ENCODE assay signal across 23 cellular contexts in genomic region chr16:57572978-57573733, GRCh38. TPM values are rescaled to one million over a fixed set of nuclear protein-coding genes. Genes with fewer than 3 reads are reported as not detected.
DNase-seq lines count a peak whose midpoint lies in the region; ATAC-seq, FAIRE-seq and TF ChIP-seq lines count a peak whose summit lies in the region.
"Had no signal": no experiment of that assay in that cellular context is flagged by ENCODE, and none has a peak within 500 bp of the region (broad histone marks: within the 10 kb centered on the region; RNA-seq: fewer than 3 reads in every experiment).

No MANE protein-coding gene starts in this region.

- intact Hi-C loops in activated CD4-positive, alpha-beta T cell treated with anti-CD3 and anti-CD28 coated beads, Interleukin-2, amount 10 ng/mL, durations not matched to agents 24 days and 14 days (cut with micrococcal nuclease) = loop anchor here (2.0 to 10.0 kb wide), 2 partner anchors 34 to 232 kb away; partner anchors contain the start of gene KIFC3
- intact Hi-C loops in activated T-helper 1 cell treated with anti-CD3 and anti-CD28 coated beads, Interleukin-12 subunit alpha, Interleukin-12 subunit beta, Interleukin-2, Interleukin-4 antibody, amounts not matched to agents 30 ng/mL and 10 ng/mL and 1 ng/mL, durations not matched to agents 14 hours and 24 hours and 36 hours (cut with micrococcal nuclease) = loop anchor here (10.0 kb wide), 1 partner anchor 292 kb away; no protein-coding TSS in a partner anchor

- no peak for ATAC-seq in HG03469 (IDR thresholded peaks at IDR 0.05; ENCODE audit: unreplicated experiment)

- no peak for TF ChIP-seq CTCF in neural crest cell (conservative IDR thresholded peaks at IDR 0.05)

- FAIRE-seq in GM12891 (lab: Jason Lieb, UNC) = peak; percentile 56
- FAIRE-seq: frontal cortex had no signal

- peaks cover 21% of the 10 kb centered on the region for H3K36me3 Mint-ChIP-seq in activated CD4-positive, alpha-beta T cell treated with anti-CD3 and anti-CD28 coated beads, Interleukin-2, amount 10 ng/mL, durations not matched to agents 24 days and 14 days (ENCODE audit: low read depth)
- H3K36me3 Mint-ChIP-seq in activated T-helper 1 cell treated with anti-CD3 and anti-CD28 coated beads, Interleukin-12 subunit alpha, Interleukin-12 subunit beta, Interleukin-2, Interleukin-4 antibody, amounts not matched to agents 30 ng/mL and 10 ng/mL and 1 ng/mL, durations not matched to agents 14 hours and 24 hours and 36 hours (ENCODE audit: low read depth) = peaks cover 16% of the 10 kb centered on the region
- peaks cover 2% of the 10 kb centered on the region for H3K36me3 Mint-ChIP-seq in neural crest cell (ENCODE audit: low read depth)

- DNase-seq in activated CD4-positive, alpha-beta T cell treated with anti-CD3 and anti-CD28 coated beads, Interleukin-2, amount 10 ng/mL, durations not matched to agents 24 days and 14 days = no peak
- no peak for DNase-seq in activated CD4-positive, alpha-beta T cell treated with anti-CD3 and anti-CD28 coated beads for 1 hour
- no peak for DNase-seq in GM12891 (ENCODE audit: insufficient read length, low spot score)
- DNase-seq in activated T-helper 1 cell treated with anti-CD3 and anti-CD28 coated beads, Interleukin-12 subunit alpha, Interleukin-12 subunit beta, Interleukin-2, Interleukin-4 antibody, amounts not matched to agents 30 ng/mL and 10 ng/mL and 1 ng/mL, durations not matched to agents 14 hours and 24 hours and 36 hours (ENCODE audit: low spot score) = no peak
- DNase-seq in neural crest cell (ENCODE audit: low read depth, low spot score) = no peak
- DNase-seq in NCI-H82 treated with DMSO at 0.1 percent for 48 hours (lab: John Stamatoyannopoulos, UW; ENCODE audit: unreplicated experiment) = no peak
- DNase-seq in A172 (ENCODE audit: low spot score) = no peak
- DNase-seq: activated B cell treated with CpG ODN at 0.5 μM for 24 hours; activated effector memory CD4-positive, alpha-beta T cell treated with Interleukin-2 at 50 U/mL for 16 hours; caudate nucleus; DMS153; esophagus squamous epithelium; mesenchymal stem cell; NCI-H1092; NCI-H1694 treated with DMSO at 0.1 percent for 48 hours; NCI-H2171 treated with DMSO at 0.1 percent for 48 hours; NCI-H524; SJCRH30; stimulated activated CD8-positive, alpha-beta memory T cell treated with anti-CD3 and anti-CD28 coated beads, Interleukin-4, amount 100 ng/mL, for 48 hours had no signal

- H3K4me1 Mint-ChIP-seq in activated CD4-positive, alpha-beta T cell treated with anti-CD3 and anti-CD28 coated beads, Interleukin-2, amount 10 ng/mL, durations not matched to agents 24 days and 14 days = peaks cover 32% of the 10 kb centered on the region
- H3K4me1 Mint-ChIP-seq in activated T-helper 1 cell treated with anti-CD3 and anti-CD28 coated beads, Interleukin-12 subunit alpha, Interleukin-12 subunit beta, Interleukin-2, Interleukin-4 antibody, amounts not matched to agents 30 ng/mL and 10 ng/mL and 1 ng/mL, durations not matched to agents 14 hours and 24 hours and 36 hours (ENCODE audit: low read depth) = peaks cover 22% of the 10 kb centered on the region
- H3K4me1 Mint-ChIP-seq in neural crest cell = peaks cover 8% of the 10 kb centered on the region

- H3K27ac Mint-ChIP-seq in activated CD4-positive, alpha-beta T cell treated with anti-CD3 and anti-CD28 coated beads, Interleukin-2, amount 10 ng/mL, durations not matched to agents 24 days and 14 days = peak overlapping the region; percentile 77
- H3K27ac Mint-ChIP-seq in activated T-helper 1 cell treated with anti-CD3 and anti-CD28 coated beads, Interleukin-12 subunit alpha, Interleukin-12 subunit beta, Interleukin-2, Interleukin-4 antibody, amounts not matched to agents 30 ng/mL and 10 ng/mL and 1 ng/mL, durations not matched to agents 14 hours and 24 hours and 36 hours = peak overlapping the region; percentile 40
- H3K27ac Mint-ChIP-seq in neural crest cell (ENCODE audit: unreplicated experiment) = peak overlapping the region; percentile 86
- H3K27ac Mint-ChIP-seq: activated B cell treated with CpG ODN at 0.5 μM for 24 hours had no signal

- no peaks in the 10 kb centered on the region for H3K27me3 Mint-ChIP-seq in activated CD4-positive, alpha-beta T cell treated with anti-CD3 and anti-CD28 coated beads, Interleukin-2, amount 10 ng/mL, durations not matched to agents 24 days and 14 days
- no peaks in the 10 kb centered on the region for H3K27me3 Mint-ChIP-seq in activated T-helper 1 cell treated with anti-CD3 and anti-CD28 coated beads, Interleukin-12 subunit alpha, Interleukin-12 subunit beta, Interleukin-2, Interleukin-4 antibody, amounts not matched to agents 30 ng/mL and 10 ng/mL and 1 ng/mL, durations not matched to agents 14 hours and 24 hours and 36 hours (ENCODE audit: insufficient read depth)
- H3K27me3 Mint-ChIP-seq in neural crest cell (ENCODE audit: low read depth) = no peaks in the 10 kb centered on the region
- H3K27me3 Mint-ChIP-seq: activated B cell treated with CpG ODN at 0.5 μM for 24 hours, IgD-negative memory B cell had no signal

- no peak overlapping the region for H3K4me3 Mint-ChIP-seq in activated CD4-positive, alpha-beta T cell treated with anti-CD3 and anti-CD28 coated beads, Interleukin-2, amount 10 ng/mL, durations not matched to agents 24 days and 14 days
- H3K4me3 Mint-ChIP-seq in activated T-helper 1 cell treated with anti-CD3 and anti-CD28 coated beads, Interleukin-12 subunit alpha, Interleukin-12 subunit beta, Interleukin-2, Interleukin-4 antibody, amounts not matched to agents 30 ng/mL and 10 ng/mL and 1 ng/mL, durations not matched to agents 14 hours and 24 hours and 36 hours = no peak overlapping the region
- no peak overlapping the region for H3K4me3 Mint-ChIP-seq in neural crest cell
- H3K4me3 Mint-ChIP-seq: activated B cell treated with CpG ODN at 0.5 μM for 24 hours, IgD-negative memory B cell had no signal

- TF ChIP-seq POLR2A in GM12891 (IDR thresholded peaks at IDR 0.05; ENCODE audit: low read depth, low read length) = no peak

- H3K9me3 Mint-ChIP-seq in activated CD4-positive, alpha-beta T cell treated with anti-CD3 and anti-CD28 coated beads, Interleukin-2, amount 10 ng/mL, durations not matched to agents 24 days and 14 days = peaks cover 22% of the 10 kb centered on the region
- H3K9me3 Mint-ChIP-seq in activated T-helper 1 cell treated with anti-CD3 and anti-CD28 coated beads, Interleukin-12 subunit alpha, Interleukin-12 subunit beta, Interleukin-2, Interleukin-4 antibody, amounts not matched to agents 30 ng/mL and 10 ng/mL and 1 ng/mL, durations not matched to agents 14 hours and 24 hours and 36 hours = peaks cover 9% of the 10 kb centered on the region
- H3K9me3 Mint-ChIP-seq in neural crest cell = peaks cover 9% of the 10 kb centered on the region
- H3K9me3 Mint-ChIP-seq: activated B cell treated with CpG ODN at 0.5 μM for 24 hours, IgD-negative memory B cell had no signal

TF ChIP-seq in GM12891, 5 proteins besides CTCF, POLR2A, EP300 and RAD21:
- TF ChIP-seq POU2F2 (IDR thresholded peaks at IDR 0.05; ENCODE audit: low read depth, low read length) (no peak), SPI1 (IDR thresholded peaks at IDR 0.05; ENCODE audit: low read depth, low read length) (no peak), POLR2AphosphoS5 (IDR thresholded peaks at IDR 0.05; ENCODE audit: low read depth, low read length) (peak; percentile 2; the same call in 1 of the 2 replicates)
TF ChIP-seq in GM12891: peak in this region for 1.

RNA-seq across cellular contexts. Expression of gene ADGRG5, which starts 30.7 kb away (rescaled TPM):
- total RNA-seq in activated CD4-positive, alpha-beta T cell treated with anti-CD3 and anti-CD28 coated beads, Interleukin-2, amount 10 ng/mL, durations not matched to agents 24 days and 14 days = 5.4 and 6.1 TPM in 2 replicates
- polyA plus RNA-seq in GM12891 (2012; ENCODE audit: low read depth, missing spikeins) = 58.0 TPM
- 5.8 and 7.4 TPM in 2 replicates for total RNA-seq in activated T-helper 1 cell treated with anti-CD3 and anti-CD28 coated beads, Interleukin-12 subunit alpha, Interleukin-12 subunit beta, Interleukin-2, Interleukin-4 antibody, amounts not matched to agents 30 ng/mL and 10 ng/mL and 1 ng/mL, durations not matched to agents 14 hours and 24 hours and 36 hours
- 0.07 TPM in 2 replicates for total RNA-seq in neural crest cell
- total RNA-seq in A172 (2014; rRNA removed; shearing (Covaris generic)) = not detected in 2 replicates
- total RNA-seq: SJCRH30 had no signal
- polyA plus RNA-seq: BJ had no signal

RNA-seq across cellular contexts. Expression of gene CCDC102A, which starts 36.8 kb away (rescaled TPM):
- total RNA-seq in activated CD4-positive, alpha-beta T cell treated with anti-CD3 and anti-CD28 coated beads, Interleukin-2, amount 10 ng/mL, durations not matched to agents 24 days and 14 days = 6.0 and 6.7 TPM in 2 replicates
- polyA plus RNA-seq in GM12891 (2012; ENCODE audit: low read depth, missing spikeins) = 7.6 TPM
- total RNA-seq in activated T-helper 1 cell treated with anti-CD3 and anti-CD28 coated beads, Interleukin-12 subunit alpha, Interleukin-12 subunit beta, Interleukin-2, Interleukin-4 antibody, amounts not matched to agents 30 ng/mL and 10 ng/mL and 1 ng/mL, durations not matched to agents 14 hours and 24 hours and 36 hours = 5.7 and 7.3 TPM in 2 replicates
- 6.4 and 8.6 TPM in 2 replicates for total RNA-seq in neural crest cell
- 6.9 and 16.5 TPM in 2 replicates for total RNA-seq in A172 (2014; rRNA removed; shearing (Covaris generic))

RNA-seq across cellular contexts. Expression of gene ADGRG1, which starts 55.3 kb away (rescaled TPM):
- total RNA-seq in activated CD4-positive, alpha-beta T cell treated with anti-CD3 and anti-CD28 coated beads, Interleukin-2, amount 10 ng/mL, durations not matched to agents 24 days and 14 days = 3.8 and 4.8 TPM in 2 replicates
- polyA plus RNA-seq in GM12891 (2012; ENCODE audit: low read depth, missing spikeins) = 1.1 TPM
- total RNA-seq in activated T-helper 1 cell treated with anti-CD3 and anti-CD28 coated beads, Interleukin-12 subunit alpha, Interleukin-12 subunit beta, Interleukin-2, Interleukin-4 antibody, amounts not matched to agents 30 ng/mL and 10 ng/mL and 1 ng/mL, durations not matched to agents 14 hours and 24 hours and 36 hours = 6.4 and 7.7 TPM in 2 replicates
- 56.6 and 58.5 TPM in 2 replicates for total RNA-seq in neural crest cell
- total RNA-seq in A172 (2014; rRNA removed; shearing (Covaris generic)) = 26.9 and 32.6 TPM in 2 replicates
